12 cellular contexts compared by ENCODE assay signal in genomic region chr9:123724211-123724831, GRCh38.
DNase-seq lines count a peak whose midpoint lies in the region; ATAC-seq and TF ChIP-seq lines count a peak whose summit lies in the region.
"Had no signal": no experiment of that assay in that cellular context is flagged by ENCODE, and none has a peak within 500 bp of the region (broad histone marks: within the 10 kb centered on the region; RNA-seq: fewer than 3 reads in every experiment).

No MANE protein-coding gene starts in this region.

- in situ Hi-C loops in astrocyte of the spinal cord (cut with HindIII; ENCODE audit: low sequenced_read_pairs) = no loop called here

- no peaks in the 10 kb centered on the region for H4K20me1 ChIP-seq in GM23338 (replicated peaks; ENCODE audit: insufficient read depth)

- H3F3A ChIP-seq in GM23338 (replicated peaks; ENCODE audit: low read depth) = no peaks in the 10 kb centered on the region

- H3K4me3 ChIP-seq in AG04449 (ENCODE audit: low read depth, low read length) (no peak overlapping the region), GM23338 (no peak overlapping the region), astrocyte of the spinal cord (ENCODE audit: low read depth, low read length) (no peak overlapping the region), ascending aorta (no peak overlapping the region)

- H3K9me3 Mint-ChIP-seq in GM23338 = peaks cover 41% of the 10 kb centered on the region

- H3K36me3 ChIP-seq in GM23338 (ENCODE audit: insufficient read depth) (peaks cover 8% of the 10 kb centered on the region; the same call in 1 of the 2 replicates), ascending aorta (no peaks in the 10 kb centered on the region)

- H3K4me2 ChIP-seq in GM23338 = no peak overlapping the region

- H3K27me3 Mint-ChIP-seq in GM23338 (ENCODE audit: insufficient read depth, low read depth, poor library complexity) = peaks cover 6% of the 10 kb centered on the region
- H3K27me3 Mint-ChIP-seq: IgD-negative memory B cell; stimulated activated naive CD8-positive, alpha-beta T cell treated with anti-CD3 and anti-CD28 coated beads, Interleukin-15, amount 100 ng/mL, for 72 hours had no signal

- peaks cover 10% of the 10 kb centered on the region for H3K4me1 Mint-ChIP-seq in GM23338
- H3K4me1 Mint-ChIP-seq: stimulated activated naive CD8-positive, alpha-beta T cell treated with anti-CD3 and anti-CD28 coated beads, Interleukin-15, amount 100 ng/mL, for 72 hours had no signal

- no peak overlapping the region for H2AFZ ChIP-seq in GM23338

- no peak overlapping the region for H3K27ac ChIP-seq in GM23338 (ENCODE audit: low read depth)
- H3K27ac ChIP-seq in ascending aorta = no peak overlapping the region

- POLR2A ChIA-PET in AG04449 (lab: Yijun Ruan, JAX) = interaction anchor here (0.6 kb wide), 1 partner anchor 11 kb away, joined by 6 read pairs; no protein-coding TSS in a partner anchor

- 0 out of 2 replicates have a peak, but pooled peaks cover under 1% of the 10 kb centered on the region for H3K79me2 ChIP-seq in GM23338 (replicated peaks; ENCODE audit: insufficient read depth)

- H3K27ac Mint-ChIP-seq in GM23338 = no peak overlapping the region
- H3K27ac Mint-ChIP-seq: stimulated activated naive CD8-positive, alpha-beta T cell treated with anti-CD3 and anti-CD28 coated beads, Interleukin-15, amount 100 ng/mL, for 72 hours had no signal

- H3K27me3 ChIP-seq in GM23338 (ENCODE audit: insufficient read depth) (no peaks in the 10 kb centered on the region), ascending aorta (no peaks in the 10 kb centered on the region)

- ATAC-seq in GM23338 (no peak), GM21526 (IDR thresholded peaks at IDR 0.05; ENCODE audit: low FRiP score, unreplicated experiment) (no peak), GM18907 (IDR thresholded peaks at IDR 0.05; ENCODE audit: unreplicated experiment) (no peak), GM19397 (IDR thresholded peaks at IDR 0.05; ENCODE audit: unreplicated experiment) (no peak)
- ATAC-seq: stimulated activated naive CD8-positive, alpha-beta T cell treated with anti-CD3 and anti-CD28 coated beads, Interleukin-15, amount 100 ng/mL, for 72 hours had no signal

- no peaks in the 10 kb centered on the region for H3K9me2 ChIP-seq in GM23338 (ENCODE audit: insufficient read depth)

- CTCF ChIA-PET in AG04449 (lab: Yijun Ruan, JAX) = interaction anchor here (0.7 to 9.3 kb wide), 10 partner anchors 8 to 317 kb away, joined by 3 to 83 read pairs (median 5); no protein-coding TSS in a partner anchor

- no peaks in the 10 kb centered on the region for H3K9me3 ChIP-seq in ascending aorta

- DNase-seq in AG04449 (ENCODE audit: low read depth, low spot score) (peak; percentile 10), GM23338 (ENCODE audit: low spot score) (peak; percentile 13), astrocyte of the spinal cord (ENCODE audit: low read depth, low spot score) (peak; percentile 50), hippocampal formation (lab: John Stamatoyannopoulos, UW) (peak; percentile 7 to 16), ascending aorta (ENCODE audit: low spot score in 2 of 2) (no peak)
- DNase-seq: activated naive CD4-positive, alpha-beta T cell treated with Interleukin-2 at 50 U/mL for 16 hours; GOT3; stimulated activated naive CD8-positive, alpha-beta T cell treated with anti-CD3 and anti-CD28 coated beads, Interleukin-15, amount 100 ng/mL, for 72 hours had no signal

- TF ChIP-seq CTCF in AG04449 (IDR thresholded peaks at IDR 0.05; ENCODE audit: insufficient read depth, low read length, missing control alignments) (peak; percentile 34), GM23338 (conservative IDR thresholded peaks at IDR 0.05; ENCODE audit: low read depth in 2 of 2) (peak in 1 of 2 experiments; percentile 46; a peak in 2 of 4 replicates), astrocyte of the spinal cord (IDR thresholded peaks at IDR 0.05; ENCODE audit: low read depth, low read length) (no peak), ascending aorta (IDR thresholded peaks at IDR 0.05) (no peak)

- H3K4me1 ChIP-seq in GM23338 (ENCODE audit: insufficient read depth) (no peaks in the 10 kb centered on the region), ascending aorta (no peaks in the 10 kb centered on the region)

- intact Hi-C loops in ascending aorta (cut with DNase I) = no loop called here

- peaks cover 46% of the 10 kb centered on the region for H3K36me3 Mint-ChIP-seq in GM23338 (ENCODE audit: low read depth)

- no peak overlapping the region for H3K4me3 Mint-ChIP-seq in GM23338
- H3K4me3 Mint-ChIP-seq: IgD-negative memory B cell; stimulated activated naive CD8-positive, alpha-beta T cell treated with anti-CD3 and anti-CD28 coated beads, Interleukin-15, amount 100 ng/mL, for 72 hours had no signal

TF ChIP-seq in GM23338, 12 proteins besides CTCF, POLR2A, EP300 and RAD21:
- TF ChIP-seq EZH2phosphoT487 (IDR thresholded peaks at IDR 0.05; ENCODE audit: unreplicated experiment) (no peak), EZH2 (IDR thresholded peaks at IDR 0.05; ENCODE audit: low read depth, unreplicated experiment) (no peak), NANOG (IDR thresholded peaks at IDR 0.05; ENCODE audit: borderline replicate concordance) (no peak), ETS1 (IDR thresholded peaks at IDR 0.05) (no peak), JUNB (IDR thresholded peaks at IDR 0.05; ENCODE audit: unreplicated experiment) (no peak), CREB1 (CRISPR knock-in tag; IDR thresholded peaks at IDR 0.05; ENCODE audit: low read depth) (no peak), STAT1 (IDR thresholded peaks at IDR 0.05; ENCODE audit: unreplicated experiment) (no peak), POLR2AphosphoS5 (IDR thresholded peaks at IDR 0.05; ENCODE audit: low read depth) (no peak)

Comparison
In these comparisons a context has a peak if more than half of its experiments do, and no peak if none do; other contexts are left out.
1. DNase-seq: peak in AG04449 (single experiment), GM23338 (single experiment), astrocyte of the spinal cord (single experiment) and hippocampal formation (2 of 2); none in ascending aorta (0 of 2).